ENCODE assay signal across 24 cellular contexts in genomic region chr16:73014768-73015167, GRCh38.
"Had no signal": no experiment of that assay in that cellular context is flagged by ENCODE, and none has a peak within 500 bp of the region (broad histone marks: within the 10 kb centered on the region; RNA-seq: fewer than 3 reads in every experiment).

No MANE protein-coding gene starts in this region.

- H3K9me3 ChIP-seq: esophagus squamous epithelium, gastroesophageal sphincter, mucosa of descending colon, right atrium auricular region, tibial artery had no signal

- H3K27me3 ChIP-seq: esophagus squamous epithelium, gastroesophageal sphincter, right atrium auricular region, tibial artery had no signal

- H3K36me3 ChIP-seq: esophagus squamous epithelium, gastroesophageal sphincter, right atrium auricular region, tibial artery had no signal

- DNase-seq: activated B cell treated with CpG ODN at 0.5 μM for 24 hours; activated CD4-positive, alpha-beta T cell treated with anti-CD3 and anti-CD28 coated beads for 36 hours; activated CD4-positive, alpha-beta T cell treated with anti-CD3 and anti-CD28 coated beads, Interleukin-2, amount 50 U/mL, for 4 hours; activated CD8-positive, alpha-beta memory T cell treated with anti-CD3 and anti-CD28 coated beads for 24 hours; activated CD8-positive, alpha-beta memory T cell treated with anti-CD3 and anti-CD28 coated beads, Interleukin-2, amount 50 U/mL, for 4 hours; activated naive CD4-positive, alpha-beta T cell treated with anti-CD3 and anti-CD28 coated beads for 36 hours; activated T-cell treated with anti-CD3 and anti-CD28 coated beads, Interleukin-2, amount 50 U/mL, for 24 hours; effector memory CD4-positive, alpha-beta T cell; esophagus squamous epithelium; head of caudate nucleus; left cardiac atrium; nephron progenitor cell; nucleus accumbens; stimulated activated CD4-positive, alpha-beta T cell treated with anti-CD3 and anti-CD28 coated beads, Interleukin-12 subunit alpha, Interleukin-12 subunit beta, amount 100 ng/mL, for 4 hours; stimulated activated CD4-positive, alpha-beta T cell treated with anti-CD3 and anti-CD28 coated beads, Interleukin-4, amount 100 ng/mL, for 4 hours; substantia nigra; SW 1271; T-helper 17 cell had no signal

- H3K4me3 ChIP-seq: esophagus squamous epithelium, gastroesophageal sphincter, mucosa of descending colon, right atrium auricular region, tibial artery had no signal

- ATAC-seq: activated CD4-positive, alpha-beta T cell treated with anti-CD3 and anti-CD28 coated beads for 36 hours; gastroesophageal sphincter; left cardiac atrium; mucosa of descending colon; T-helper 17 cell had no signal

- H3K27ac ChIP-seq: esophagus squamous epithelium, gastroesophageal sphincter, right atrium auricular region had no signal

- FAIRE-seq: islet of Langerhans, urothelium cell line had no signal
